Comparison of ENCODE assay signal across 8 cellular contexts in genomic region chr12:62260733-62261683, GRCh38. TPM values are rescaled to one million over a fixed set of nuclear protein-coding genes. Genes with fewer than 3 reads are reported as not detected.
A peak's percentile ranks its signal among the peaks of the same experiment; 100 is the strongest.
DNase-seq lines count a peak whose midpoint lies in the region; ATAC-seq, FAIRE-seq and TF ChIP-seq lines count a peak whose summit lies in the region.

No MANE protein-coding gene starts in this region.

- CTCF ChIA-PET in activated CD4-positive, alpha-beta memory T cell treated with anti-CD3 and anti-CD28 coated beads for 36 hours (lab: Charles Lee) = interaction anchor here (1.5 kb wide), 1 partner anchor 206 kb away, joined by 4 read pairs; no protein-coding TSS in a partner anchor
- CTCF ChIA-PET in H1 (lab: Charles Lee; ENCODE audit: partially characterized antibody) = no interaction called here

- intact Hi-C loops in activated CD4-positive, alpha-beta memory T cell treated with anti-CD3 and anti-CD28 coated beads for 36 hours (cut with micrococcal nuclease) = loop anchor here (1.0 to 5.0 kb wide), 11 partner anchors 14 to 1961 kb away; partner anchors contain the start of genes KICS2 and MON2

- H3K27me3 ChIP-seq in H1 (replicated peaks in 1 of 4; ENCODE audit: control insufficient read depth in 3 of 4, extremely low read depth in 1 of 4, insufficient read depth in 3 of 4, low read length in 3 of 4) (no peaks in the 10 kb centered on the region), mesenchymal stem cell (ENCODE audit: control insufficient read depth in 1 of 2, insufficient read depth in 1 of 2, low read length in 2 of 2) (no peaks in the 10 kb centered on the region)

- TF ChIP-seq RAD21 in H1 (IDR thresholded peaks at IDR 0.05 in 1 of 2, conservative IDR thresholded peaks at IDR 0.05 in 1 of 2; ENCODE audit: low read depth in 2 of 2, low read length in 2 of 2) = no peak

- no peak overlapping the region for H2BK12ac ChIP-seq in H1 (ENCODE audit: low read depth, low read length)
- no peak overlapping the region for H2BK12ac ChIP-seq in mesenchymal stem cell (ENCODE audit: low read length in 2 of 2)

- H3K18ac ChIP-seq in H1 (ENCODE audit: extremely low read depth, low read length) (no peak overlapping the region), mesenchymal stem cell (ENCODE audit: low read depth in 1 of 2, low read length in 2 of 2) (peak overlapping the region; percentile 41 to 50)

- peak overlapping the region; percentile 91; the same call in 1 of the 2 replicates for H2AFZ ChIP-seq in H1 (ENCODE audit: low read length)
- peak overlapping the region; percentile 48 for H2AFZ ChIP-seq in mesenchymal stem cell (ENCODE audit: low read depth, low read length)

- H3K4me1 Mint-ChIP-seq in activated CD4-positive, alpha-beta memory T cell treated with anti-CD3 and anti-CD28 coated beads for 36 hours (ENCODE audit: low read depth) = peaks cover 66% of the 10 kb centered on the region

- H3K23ac ChIP-seq in H1 (ENCODE audit: insufficient read length) (no peak overlapping the region), mesenchymal stem cell (ENCODE audit: low read length in 2 of 2) (peak overlapping the region in 1 of 2 experiments; percentile 57)

- H3K4ac ChIP-seq in H1 (replicated peaks; ENCODE audit: insufficient read length, low read depth, low read length) (no peak overlapping the region), mesenchymal stem cell (ENCODE audit: low read depth in 1 of 2, low read length in 2 of 2) (peak overlapping the region; percentile 65 to 80)

- 4% methylated on average over 26 of the region's 26 CpGs; no CpG with 5 or more reads in 1 of the 2 experiments for WGBS in H1 (ENCODE audit: extremely low coverage in 1 of 2, insufficient coverage in 1 of 2, insufficient read length in 1 of 2, insufficient replicate concordance in 2 of 2, low coverage in 1 of 2, low lambda C conversion rate in 2 of 2, missing lambda C conversion rate in 1 of 2), 2 experiments
- 0% methylated on average over 16 of the region's 26 CpGs for WGBS in mesenchymal stem cell

- H3K9me3 ChIP-seq in H1 (ENCODE audit: insufficient read depth in 2 of 2, low read depth in 1 of 2, low read length in 1 of 2) = no peaks in the 10 kb centered on the region
- no peaks in the 10 kb centered on the region for H3K9me3 ChIP-seq in mesenchymal stem cell (ENCODE audit: control insufficient read depth, low read length)

- H3K79me1 ChIP-seq in H1 (ENCODE audit: low read depth, low read length) (no peaks in the 10 kb centered on the region), mesenchymal stem cell (replicated peaks; ENCODE audit: low read length, poor library complexity, severe bottlenecking) (no peaks in the 10 kb centered on the region)

- no peak overlapping the region for H2BK20ac ChIP-seq in H1 (ENCODE audit: low read length)

- H3K9ac ChIP-seq in H1 (replicated peaks in 1 of 4; ENCODE audit: extremely low read depth in 1 of 4, low read depth in 3 of 4, low read length in 3 of 4) (peak overlapping the region; percentile 29 to 77 (median 68); a peak in 6 of 7 replicates), mesenchymal stem cell (ENCODE audit: low read length) (peak overlapping the region; percentile 99)

- H4K20me1 ChIP-seq in H1 (replicated peaks in 1 of 2; ENCODE audit: control insufficient read depth in 1 of 2, insufficient read depth in 2 of 2, low read length in 2 of 2) = no peaks in the 10 kb centered on the region

- no peak overlapping the region for H2BK120ac ChIP-seq in H1 (replicated peaks; ENCODE audit: low read depth, low read length)
- peak overlapping the region; percentile 42 for H2BK120ac ChIP-seq in mesenchymal stem cell (ENCODE audit: low read depth, low read length)

- H2BK5ac ChIP-seq in H1 (ENCODE audit: low read depth, low read length) (no peak overlapping the region), mesenchymal stem cell (ENCODE audit: low read depth, low read length, poor library complexity, severe bottlenecking) (peak overlapping the region; percentile 62)

- H4K8ac ChIP-seq in H1 (ENCODE audit: extremely low read depth, insufficient read depth, low read length) (no peak overlapping the region; the same call in 1 of the 2 replicates), mesenchymal stem cell (ENCODE audit: low read length) (no peak overlapping the region)

- H3K56ac ChIP-seq in H1 (replicated peaks; ENCODE audit: insufficient read length, low read depth, low read length) = peak overlapping the region; percentile 54

- H3K79me2 ChIP-seq in H1 (ENCODE audit: control insufficient read depth in 1 of 2, insufficient read depth in 2 of 2, low read length in 2 of 2) = peaks cover 3 to 56% of the 10 kb centered on the region in 2 experiments

- H2AK5ac ChIP-seq in H1 (ENCODE audit: low read depth, low read length) = no peak overlapping the region
- no peak overlapping the region for H2AK5ac ChIP-seq in mesenchymal stem cell (ENCODE audit: low read length, severe bottlenecking)

- no peak for TF ChIP-seq EP300 in H1 (IDR thresholded peaks at IDR 0.05; ENCODE audit: borderline replicate concordance in 1 of 2, low read depth in 2 of 2, low read length in 2 of 2)

- H3K4me2 ChIP-seq in H1 (ENCODE audit: insufficient read depth in 1 of 2, low read depth in 2 of 2, low read length in 2 of 2) (peak overlapping the region; percentile 85 to 90), mesenchymal stem cell (ENCODE audit: low read length, poor library complexity, severe bottlenecking) (peak overlapping the region; percentile 84)

- no peak overlapping the region for H3K14ac ChIP-seq in H1 (ENCODE audit: insufficient read length)
- peak overlapping the region in 1 of 2 experiments; percentile 79 for H3K14ac ChIP-seq in mesenchymal stem cell (ENCODE audit: low read length in 2 of 2)

- ATAC-seq in HG02884 (IDR thresholded peaks at IDR 0.05; ENCODE audit: unreplicated experiment) = peak; percentile 36

- 0 out of 2 replicates have a peak overlapping the region, but pooled peaks have one; percentile 6 for H3K27ac ChIP-seq in H1 (ENCODE audit: low read depth, low read length)
- H3K27ac ChIP-seq in mesenchymal stem cell (ENCODE audit: low read length, poor library complexity, severe bottlenecking) = peak overlapping the region; percentile 80

- H3K36me3 Mint-ChIP-seq in activated CD4-positive, alpha-beta memory T cell treated with anti-CD3 and anti-CD28 coated beads for 36 hours = peaks cover 18% of the 10 kb centered on the region

- H3K27ac Mint-ChIP-seq in activated CD4-positive, alpha-beta memory T cell treated with anti-CD3 and anti-CD28 coated beads for 36 hours = peak overlapping the region; percentile 98

- no peak overlapping the region for H4K91ac ChIP-seq in H1 (replicated peaks; ENCODE audit: insufficient read length, low read length)
- no peak overlapping the region for H4K91ac ChIP-seq in mesenchymal stem cell (ENCODE audit: low read length)

- H3K36me3 ChIP-seq in H1 (ENCODE audit: control insufficient read depth in 2 of 4, insufficient read depth in 4 of 4, low read length in 3 of 4) (no peaks in the 10 kb centered on the region), mesenchymal stem cell (ENCODE audit: control insufficient read depth in 1 of 2, insufficient read depth in 2 of 2, low read depth in 1 of 2, low read length in 2 of 2) (no peaks in the 10 kb centered on the region)

- FAIRE-seq in H1 (lab: Jason Lieb, UNC) = no peak

- DNase-seq in NCI-H510A treated with DMSO at 0.1 percent for 48 hours (lab: John Stamatoyannopoulos, UW) = peak; percentile 70
- no peak for DNase-seq in NCI-H510A (lab: John Stamatoyannopoulos, UW)
- peak; percentile 40 for DNase-seq in NCI-H2171 treated with DMSO at 0.1 percent for 48 hours (lab: John Stamatoyannopoulos, UW)
- peak; percentile 76 for DNase-seq in activated CD4-positive, alpha-beta memory T cell treated with anti-CD3 and anti-CD28 coated beads for 36 hours
- DNase-seq in H1 (ENCODE audit: low read depth in 1 of 2, low spot score in 2 of 2) = no peak
- peak; percentile 65 for DNase-seq in mesenchymal stem cell
- peak; percentile 53 to 60 for DNase-seq in stimulated activated CD8-positive, alpha-beta memory T cell treated with anti-CD3 and anti-CD28 coated beads, Interleukin-7, amount 100 ng/mL, for 4 hours (ENCODE audit: low read depth in 2 of 2)

- no peak overlapping the region for H4K5ac ChIP-seq in H1 (ENCODE audit: insufficient read length, low read depth, low read length)

- peaks cover 3% of the 10 kb centered on the region; the same call in 1 of the 2 replicates for H3K23me2 ChIP-seq in H1 (ENCODE audit: low read depth, low read length)

- H3K4me3 Mint-ChIP-seq in activated CD4-positive, alpha-beta memory T cell treated with anti-CD3 and anti-CD28 coated beads for 36 hours = peak overlapping the region; percentile 94

- no peaks in the 10 kb centered on the region for H3K9me3 Mint-ChIP-seq in activated CD4-positive, alpha-beta memory T cell treated with anti-CD3 and anti-CD28 coated beads for 36 hours

- TF ChIP-seq CTCF in H1 (IDR thresholded peaks at IDR 0.05; ENCODE audit: control extremely low read depth in 1 of 3, insufficient read depth in 1 of 3, low read depth in 1 of 3, low read length in 3 of 3) = no peak

- peak overlapping the region; percentile 69 to 93 (median 86) for H3K4me3 ChIP-seq in H1 (ENCODE audit: extremely low read depth in 1 of 4, insufficient read depth in 2 of 4, low read depth in 3 of 4, low read length in 4 of 4)
- H3K4me3 ChIP-seq in mesenchymal stem cell (ENCODE audit: insufficient read depth in 1 of 2, low read depth in 1 of 2, low read length in 2 of 2) = peak overlapping the region; percentile 82 to 97

- H2BK15ac ChIP-seq in H1 (ENCODE audit: low read length) = no peak overlapping the region
- no peak overlapping the region for H2BK15ac ChIP-seq in mesenchymal stem cell (ENCODE audit: low read depth, poor library complexity, severe bottlenecking)

- H3K4me1 ChIP-seq in H1 (replicated peaks in 1 of 4; ENCODE audit: control insufficient read depth in 3 of 4, insufficient read depth in 4 of 4, low read length in 3 of 4) (no peaks in the 10 kb centered on the region), mesenchymal stem cell (ENCODE audit: control insufficient read depth, insufficient read depth, low read depth, low read length) (peaks cover 6% of the 10 kb centered on the region)

- POLR2A ChIA-PET in activated CD4-positive, alpha-beta memory T cell treated with anti-CD3 and anti-CD28 coated beads for 36 hours (lab: Charles Lee) = interaction anchor here (1.0 to 1.6 kb wide), 3 partner anchors 9 to 22 kb away, joined by 3 to 5 read pairs (median 4); no protein-coding TSS in a partner anchor
- POLR2A ChIA-PET in H1 (lab: Charles Lee; ENCODE audit: partially characterized antibody) = no interaction called here

- no peak for TF ChIP-seq POLR2A in H1 (IDR thresholded peaks at IDR 0.05; ENCODE audit: control extremely low read depth in 1 of 2, low read depth in 2 of 2, low read length in 2 of 2)

- H3K27me3 Mint-ChIP-seq in activated CD4-positive, alpha-beta memory T cell treated with anti-CD3 and anti-CD28 coated beads for 36 hours = no peaks in the 10 kb centered on the region

RNA-seq across cellular contexts. Expression of gene USP15, which starts 0.8 kb away (rescaled TPM):
- 10 to 100 TPM; 76.8 to 82.8 TPM for total RNA-seq in activated CD4-positive, alpha-beta memory T cell treated with anti-CD3 and anti-CD28 coated beads for 36 hours
- 37.2 and 38.6 TPM in 2 replicates for total RNA-seq in H1 (2021; fragmentation: NEBNext Ultra II Directional; extraction: Animal tissue kit (Norgen Biotek cat#: 25700))
- polyA plus RNA-seq in H1 (2011; rRNA removed) = 6.8 and 12.7 TPM in 2 replicates
- 14.1 TPM for polyA plus RNA-seq in H1 (2011; cell fraction: cytosol; rRNA removed)
- 11.5 TPM for polyA plus RNA-seq in H1 (2011; cell fraction: nucleus; rRNA removed)
- 15.6 to 27.7 TPM (median 19.5 TPM) in 4 replicates for polyA plus RNA-seq in H1 (2012, experiment 1 of 2)
- 3.0 TPM for polyA plus RNA-seq in H1 (2012, experiment 2 of 2)
- polyA plus RNA-seq in H1 (2013, experiment 1 of 2) = 27.8 TPM
- polyA plus RNA-seq in H1 (2013, experiment 2 of 2) = 31.3 TPM
- polyA minus RNA-seq in H1 (2011; rRNA and poly(A)+ RNA removed) = 31.2 and 45.5 TPM in 2 replicates
- polyA minus RNA-seq in H1 (2011; cell fraction: cytosol; rRNA and poly(A)+ RNA removed) = 14.5 TPM
- 97.2 TPM for polyA minus RNA-seq in H1 (2011; cell fraction: nucleus; rRNA and poly(A)+ RNA removed)
- polyA plus RNA-seq in mesenchymal stem cell (2013, experiment 1 of 2) = 50.1 TPM
- 55.0 TPM for polyA plus RNA-seq in mesenchymal stem cell (2013, experiment 2 of 2)

Comparison
In these comparisons a context has a peak if more than half of its experiments do, and no peak if none do; other contexts are left out.
1. DNase-seq: peak in NCI-H510A treated with DMSO at 0.1 percent for 48 hours (single experiment), NCI-H2171 treated with DMSO at 0.1 percent for 48 hours (single experiment), activated CD4-positive, alpha-beta memory T cell treated with anti-CD3 and anti-CD28 coated beads for 36 hours (single experiment), mesenchymal stem cell (single experiment) and stimulated activated CD8-positive, alpha-beta memory T cell treated with anti-CD3 and anti-CD28 coated beads, Interleukin-7, amount 100 ng/mL, for 4 hours (2 of 2); none in NCI-H510A (single experiment) and H1 (0 of 2).